In genomic region chr6:88380618-88381288, GRCh38 we compare ENCODE assay signal across 12 cellular contexts.
DNase-seq lines count a peak whose midpoint lies in the region; ATAC-seq, FAIRE-seq and TF ChIP-seq lines count a peak whose summit lies in the region.
"Had no signal": no experiment of that assay in that cellular context is flagged by ENCODE, and none has a peak within 500 bp of the region (broad histone marks: within the 10 kb centered on the region; RNA-seq: fewer than 3 reads in every experiment).

No MANE protein-coding gene starts in this region.

- H2BK5ac ChIP-seq in mesenchymal stem cell (ENCODE audit: low read depth, low read length, poor library complexity, severe bottlenecking), result no peak overlapping the region

- TF ChIP-seq EP300 in A549 (IDR thresholded peaks at IDR 0.05), result no peak

- no peak for FAIRE-seq in A549 (lab: Jason Lieb, UNC)

- no peak overlapping the region for H2BK15ac ChIP-seq in mesenchymal stem cell (ENCODE audit: low read depth, poor library complexity, severe bottlenecking)

- TF ChIP-seq RAD21 in A549 (conservative IDR thresholded peaks at IDR 0.05 in 1 of 2, IDR thresholded peaks at IDR 0.05 in 1 of 2), result no peak

- no peak overlapping the region for H3K4ac ChIP-seq in mesenchymal stem cell (ENCODE audit: low read depth in 1 of 2, low read length in 2 of 2)

- H2BK120ac ChIP-seq in mesenchymal stem cell (ENCODE audit: low read depth, low read length), result no peak overlapping the region

- POLR2A ChIA-PET in A549 (lab: Yijun Ruan, JAX), result interaction anchor here (0.6 kb wide), 1 partner anchor 682 kb away, joined by 3 read pairs; no protein-coding TSS in a partner anchor

- H3K18ac ChIP-seq in mesenchymal stem cell (ENCODE audit: low read depth in 1 of 2, low read length in 2 of 2), result no peak overlapping the region

- H3K23ac ChIP-seq in mesenchymal stem cell (ENCODE audit: low read length in 2 of 2), result no peak overlapping the region

- H3K4me2 ChIP-seq in A549 (peak overlapping the region; percentile 79), mesenchymal stem cell (ENCODE audit: low read length, poor library complexity, severe bottlenecking) (no peak overlapping the region)

- H3K9ac ChIP-seq in mesenchymal stem cell (ENCODE audit: low read length), result no peak overlapping the region

- H3K4me1 ChIP-seq in A549, result peaks cover 37% of the 10 kb centered on the region
- peaks cover 16% of the 10 kb centered on the region for H3K4me1 ChIP-seq in mesenchymal stem cell (ENCODE audit: control insufficient read depth, insufficient read depth, low read depth, low read length)

- H3K27ac ChIP-seq in A549 (peak overlapping the region; percentile 70 to 84), mesenchymal stem cell (ENCODE audit: low read length, poor library complexity, severe bottlenecking) (peak overlapping the region; percentile 93)
- H3K27ac ChIP-seq: upper lobe of right lung had no signal

- peak overlapping the region; percentile 86 for H2AK5ac ChIP-seq in mesenchymal stem cell (ENCODE audit: low read length, severe bottlenecking)

- H3K9me3 ChIP-seq in A549 (no peaks in the 10 kb centered on the region), mesenchymal stem cell (ENCODE audit: control insufficient read depth, low read length) (peaks cover 8% of the 10 kb centered on the region)
- H3K9me3 ChIP-seq: upper lobe of right lung had no signal

- peak in 1 of 2 experiments; percentile 13 for DNase-seq in A549 (ENCODE audit: low read depth in 1 of 2, low spot score in 1 of 2)
- DNase-seq in NCI-H82 (lab: John Stamatoyannopoulos, UW), result peak; percentile 47
- peak; percentile 46 for DNase-seq in dermis blood vessel endothelial cell
- no peak for DNase-seq in mesenchymal stem cell
- DNase-seq in iPS-NIHi11 (ENCODE audit: low spot score), result no peak
- no peak for DNase-seq in NCI-H2081 (lab: John Stamatoyannopoulos, UW)
- no peak for DNase-seq in activated T-cell treated with anti-CD3 and anti-CD28 coated beads for 4 hours
- DNase-seq in activated CD4-positive, CD25-positive, alpha-beta regulatory T cell (lab: John Stamatoyannopoulos, UW), result no peak
- DNase-seq: activated CD8-positive, alpha-beta T cell treated with anti-CD3 and anti-CD28 coated beads, Interleukin-2, amount 10 ng/mL, durations not matched to agents 7 days and 5 days; activated naive CD4-positive, alpha-beta T cell treated with Interleukin-2 at 50 U/mL for 16 hours; MM.1S had no signal

- no peak overlapping the region for H3K4me3 ChIP-seq in A549
- no peak overlapping the region for H3K4me3 ChIP-seq in mesenchymal stem cell (ENCODE audit: insufficient read depth in 1 of 2, low read depth in 1 of 2, low read length in 2 of 2)
- H3K4me3 ChIP-seq: upper lobe of right lung had no signal

- CTCF ChIA-PET in A549 (lab: Yijun Ruan, JAX), result no interaction called here

- H2AFZ ChIP-seq in mesenchymal stem cell (ENCODE audit: low read depth, low read length), result no peak overlapping the region

- H3K14ac ChIP-seq in mesenchymal stem cell (ENCODE audit: low read length in 2 of 2), result no peak overlapping the region

- H3K79me1 ChIP-seq in mesenchymal stem cell (replicated peaks; ENCODE audit: low read length, poor library complexity, severe bottlenecking), result no peaks in the 10 kb centered on the region

- TF ChIP-seq CTCF in A549 (IDR thresholded peaks at IDR 0.05), result no peak

- TF ChIP-seq POLR2A in A549 (IDR thresholded peaks at IDR 0.05; ENCODE audit: low read length), result no peak

- no peak overlapping the region for H2BK12ac ChIP-seq in mesenchymal stem cell (ENCODE audit: low read length in 2 of 2)

- no peaks in the 10 kb centered on the region for H3K36me3 ChIP-seq in mesenchymal stem cell (ENCODE audit: control insufficient read depth in 1 of 2, insufficient read depth in 2 of 2, low read depth in 1 of 2, low read length in 2 of 2)
- H3K36me3 ChIP-seq: upper lobe of right lung had no signal

- H4K8ac ChIP-seq in mesenchymal stem cell (ENCODE audit: low read length), result no peak overlapping the region

- peak; percentile 54 to 66; a peak in 4 of 6 replicates for ATAC-seq in A549
- ATAC-seq: activated CD8-positive, alpha-beta T cell treated with anti-CD3 and anti-CD28 coated beads, Interleukin-2, amount 10 ng/mL, durations not matched to agents 7 days and 5 days had no signal

- no peak overlapping the region for H4K91ac ChIP-seq in mesenchymal stem cell (ENCODE audit: low read length)

- WGBS in A549 (ENCODE audit: missing lambda C conversion rate), result 31% methylated on average over 4 of the region's 4 CpGs
- WGBS in mesenchymal stem cell, result 77% methylated on average over 2 of the region's 4 CpGs

- H3K27me3 ChIP-seq in mesenchymal stem cell (ENCODE audit: control insufficient read depth in 1 of 2, insufficient read depth in 1 of 2, low read length in 2 of 2), result peaks cover 0 to 43% of the 10 kb centered on the region in 2 experiments
- H3K27me3 ChIP-seq: upper lobe of right lung had no signal

TF ChIP-seq in A549, 52 proteins besides CTCF, POLR2A, EP300 and RAD21:
- TF ChIP-seq KDM5A (IDR thresholded peaks at IDR 0.05) (no peak), CHD4 (IDR thresholded peaks at IDR 0.05; ENCODE audit: borderline replicate concordance) (no peak), TFCP2L1 (CRISPR knock-in tag; IDR thresholded peaks at IDR 0.05) (no peak), CHD2 (IDR thresholded peaks at IDR 0.05; ENCODE audit: low read length, partially characterized antibody) (no peak), RCOR1 (IDR thresholded peaks at IDR 0.05; ENCODE audit: low read depth, low read length) (no peak), SMC3 (IDR thresholded peaks at IDR 0.05) (no peak)
TF ChIP-seq in A549: peak in this region for 0.

Comparison
In these comparisons a context has a peak if more than half of its experiments do, and no peak if none do; other contexts are left out.
1. DNase-seq: peak in NCI-H82 (single experiment) and dermis blood vessel endothelial cell (single experiment); none in mesenchymal stem cell (single experiment), iPS-NIHi11 (single experiment), NCI-H2081 (0 of 2), activated T-cell treated with anti-CD3 and anti-CD28 coated beads for 4 hours (single experiment) and activated CD4-positive, CD25-positive, alpha-beta regulatory T cell (0 of 4).